In genomic region chr12:117141097-117141898, GRCh38 we compare ENCODE assay signal across 15 cellular contexts. TPM values are rescaled to one million over a fixed set of nuclear protein-coding genes. Genes with fewer than 3 reads are reported as not detected.
DNase-seq lines count a peak whose midpoint lies in the region; ATAC-seq and TF ChIP-seq lines count a peak whose summit lies in the region.
"Had no signal": no experiment of that assay in that cellular context is flagged by ENCODE, and none has a peak within 500 bp of the region (broad histone marks: within the 10 kb centered on the region; RNA-seq: fewer than 3 reads in every experiment).

No MANE protein-coding gene starts in this region.

- peaks cover 14 to 22% (median 17%) of the 10 kb centered on the region in 3 donors for H3K4me1 Mint-ChIP-seq in IgD-negative memory B cell
- H3K4me1 Mint-ChIP-seq: central memory CD8-positive, alpha-beta T cell had no signal

- H2BK5ac ChIP-seq in neuronal stem cell (ENCODE audit: low read length) = no peak overlapping the region

- H3K27me3 ChIP-seq in OCI-LY1 (ENCODE audit: insufficient read depth, low read length) (no peaks in the 10 kb centered on the region), neuronal stem cell (ENCODE audit: control insufficient read depth in 3 of 3, insufficient read depth in 3 of 3, low read depth in 1 of 3, low read length in 3 of 3) (no peaks in the 10 kb centered on the region)

- no peak overlapping the region for H2BK12ac ChIP-seq in neuronal stem cell (ENCODE audit: low read length)

- H3K36me3 ChIP-seq in OCI-LY1 (ENCODE audit: insufficient read depth, low read length) (peaks cover 30% of the 10 kb centered on the region), neuronal stem cell (replicated peaks in 1 of 2; ENCODE audit: control insufficient read depth in 2 of 2, insufficient read depth in 2 of 2, low read length in 2 of 2) (peaks cover 11 to 44% of the 10 kb centered on the region in 2 donors)

- H3K9me3 ChIP-seq in OCI-LY1 (ENCODE audit: low read length) (no peaks in the 10 kb centered on the region), neuronal stem cell (replicated peaks in 1 of 2; ENCODE audit: control insufficient read depth in 2 of 2, insufficient read depth in 1 of 2, low read depth in 1 of 2, low read length in 2 of 2) (no peaks in the 10 kb centered on the region)

- H3K18ac ChIP-seq in neuronal stem cell (ENCODE audit: low read length) = peak overlapping the region; percentile 77

- peak overlapping the region; percentile 81 for H3K23ac ChIP-seq in neuronal stem cell (ENCODE audit: low read depth, low read length, poor library complexity)

- H3K4me3 ChIP-seq in OCI-LY1 (ENCODE audit: low read depth, low read length, poor library complexity, severe bottlenecking) (no peak overlapping the region), neuronal stem cell (ENCODE audit: low read length in 2 of 2) (no peak overlapping the region)
- H3K4me3 ChIP-seq: GM23248 had no signal

- no peaks in the 10 kb centered on the region for H3K79me2 ChIP-seq in OCI-LY1 (ENCODE audit: insufficient read depth, low read length)

- no peak overlapping the region for H3K14ac ChIP-seq in neuronal stem cell (ENCODE audit: low read length)

- no CpG with 5 or more reads among the region's 29 CpGs for WGBS in neuronal stem cell (ENCODE audit: extremely low coverage in 2 of 2, insufficient read length in 2 of 2, insufficient replicate concordance in 1 of 2), 2 donors

- H3K4me2 ChIP-seq in OCI-LY1 (ENCODE audit: low read length) (no peak overlapping the region; the same call in 1 of the 2 replicates), neuronal stem cell (ENCODE audit: insufficient read depth, low read length, poor library complexity, severe bottlenecking) (no peak overlapping the region)

- no peaks in the 10 kb centered on the region for H3F3A ChIP-seq in OCI-LY1 (ENCODE audit: insufficient read depth, low read length)

- H3K27ac Mint-ChIP-seq in IgD-negative memory B cell = peak overlapping the region in 2 of 3 donors; percentile 51 to 74

- no peaks in the 10 kb centered on the region for H3K79me1 ChIP-seq in neuronal stem cell (ENCODE audit: low read depth, low read length)

- H3K9me2 ChIP-seq in OCI-LY1 (ENCODE audit: low read depth, low read length) = no peaks in the 10 kb centered on the region

- H3K27ac ChIP-seq in OCI-LY1 (ENCODE audit: low read depth, low read length, poor library complexity, severe bottlenecking) (peak overlapping the region; percentile 54), neuronal stem cell (replicated peaks; ENCODE audit: low read length) (no peak overlapping the region)
- H3K27ac ChIP-seq: GM23248 had no signal

- no peak overlapping the region for H2AK5ac ChIP-seq in neuronal stem cell (ENCODE audit: low read depth, low read length)

- no peak overlapping the region for H3K9ac ChIP-seq in OCI-LY1 (ENCODE audit: low read length)
- peak overlapping the region; percentile 64 for H3K9ac ChIP-seq in neuronal stem cell (ENCODE audit: low read depth, low read length, poor library complexity)
- H3K9ac ChIP-seq: GM23248 had no signal

- H3K4ac ChIP-seq in neuronal stem cell (ENCODE audit: low read length) = no peak overlapping the region

- DNase-seq in DMS53 (lab: John Stamatoyannopoulos, UW) = peak; percentile 70
- DNase-seq in neuronal stem cell (ENCODE audit: low spot score) = no peak
- DNase-seq: activated CD4-positive, alpha-beta T cell treated with anti-CD3 and anti-CD28 coated beads, Interleukin-2, amount 50 U/mL, for 48 hours; effector memory CD8-positive, alpha-beta T cell; GM23248; naive thymus-derived CD8-positive, alpha-beta T cell; NCI-H1694 treated with DMSO at 0.1 percent for 48 hours; T1000 had no signal

- H3K36me3 Mint-ChIP-seq in IgD-negative memory B cell = peaks cover 11% of the 10 kb centered on the region

- H2AFZ ChIP-seq in OCI-LY1 (ENCODE audit: low read length) = no peak overlapping the region
- no peak overlapping the region for H2AFZ ChIP-seq in neuronal stem cell (ENCODE audit: low read length)
- H2AFZ ChIP-seq: GM23248 had no signal

- H2BK120ac ChIP-seq in neuronal stem cell (ENCODE audit: low read depth, low read length) = no peak overlapping the region

- no peaks in the 10 kb centered on the region for H3K9me3 Mint-ChIP-seq in IgD-negative memory B cell
- H3K9me3 Mint-ChIP-seq: central memory CD8-positive, alpha-beta T cell; effector memory CD8-positive, alpha-beta T cell; naive thymus-derived CD8-positive, alpha-beta T cell had no signal

- H2BK15ac ChIP-seq in neuronal stem cell (ENCODE audit: low read length) = no peak overlapping the region

- H3K4me1 ChIP-seq in OCI-LY1 (ENCODE audit: insufficient read depth, low read length, severe bottlenecking) = peaks cover 31% of the 10 kb centered on the region
- peaks cover 0 to 3% of the 10 kb centered on the region in 2 donors for H3K4me1 ChIP-seq in neuronal stem cell (ENCODE audit: control insufficient read depth in 2 of 2, insufficient read depth in 1 of 2, low read depth in 1 of 2, low read length in 2 of 2)

- H3K4me3 Mint-ChIP-seq in IgD-negative memory B cell = peak overlapping the region in 2 of 4 donors; percentile 52 to 60
- H3K4me3 Mint-ChIP-seq: B cell; central memory CD8-positive, alpha-beta T cell; effector memory CD8-positive, alpha-beta T cell; naive thymus-derived CD8-positive, alpha-beta T cell had no signal

- peak overlapping the region; percentile 53 for H4K91ac ChIP-seq in neuronal stem cell (ENCODE audit: low read depth, low read length, poor library complexity)

- no peak for TF ChIP-seq CTCF in OCI-LY1 (IDR thresholded peaks at IDR 0.05; ENCODE audit: low read length)

- ATAC-seq in HG02610 (IDR thresholded peaks at IDR 0.05; ENCODE audit: unreplicated experiment) = no peak
- ATAC-seq in HG02870 (IDR thresholded peaks at IDR 0.05; ENCODE audit: unreplicated experiment) = no peak
- no peak for ATAC-seq in GM18858 (IDR thresholded peaks at IDR 0.05; ENCODE audit: unreplicated experiment)
- ATAC-seq: effector memory CD8-positive, alpha-beta T cell; naive thymus-derived CD8-positive, alpha-beta T cell had no signal

- no peak overlapping the region for H4K8ac ChIP-seq in neuronal stem cell (ENCODE audit: low read depth, low read length)

- no peaks in the 10 kb centered on the region for H3K27me3 Mint-ChIP-seq in IgD-negative memory B cell
- H3K27me3 Mint-ChIP-seq: B cell; central memory CD8-positive, alpha-beta T cell; effector memory CD8-positive, alpha-beta T cell; naive thymus-derived CD8-positive, alpha-beta T cell had no signal

- H4K20me1 ChIP-seq in OCI-LY1 (ENCODE audit: insufficient read depth, low read length) = no peaks in the 10 kb centered on the region

RNA-seq across cellular contexts. Expression of gene TESC, which starts 42.1 kb away (rescaled TPM):
- 24.5 TPM for polyA plus RNA-seq in IgD-negative memory B cell
- polyA plus RNA-seq in neuronal stem cell (2013, experiment 1 of 2) = 13.2 TPM
- 12.4 TPM for polyA plus RNA-seq in neuronal stem cell (2013, experiment 2 of 2)

RNA-seq across cellular contexts. Expression of gene FBXO21, which starts 49.0 kb away (rescaled TPM):
- polyA plus RNA-seq in IgD-negative memory B cell = 43.3 TPM
- polyA plus RNA-seq in neuronal stem cell (2013, experiment 1 of 2) = 34.7 TPM
- polyA plus RNA-seq in neuronal stem cell (2013, experiment 2 of 2) = 37.3 TPM
